ENCODE assay signal across 10 cellular contexts in genomic region chr22:21587803-21588611, GRCh38. TPM values are rescaled to one million over a fixed set of nuclear protein-coding genes. Genes with fewer than 3 reads are reported as not detected.
DNase-seq lines count a peak whose midpoint lies in the region; ATAC-seq and TF ChIP-seq lines count a peak whose summit lies in the region.
"Had no signal": no experiment of that assay in that cellular context is flagged by ENCODE, and none has a peak within 500 bp of the region (broad histone marks: within the 10 kb centered on the region; RNA-seq: fewer than 3 reads in every experiment).

No MANE protein-coding gene starts in this region.

- intact Hi-C loops in sciatic nerve (cut with DNase I): no loop called here
- intact Hi-C loops in colonic mucosa (cut with DNase I): no loop called here

- ATAC-seq in GM21529 (IDR thresholded peaks at IDR 0.05; ENCODE audit: unreplicated experiment) (peak; percentile 85), sciatic nerve (peak; percentile 57)

- no peak overlapping the region for H3K9ac ChIP-seq in colonic mucosa (ENCODE audit: low read depth in 2 of 2, low read length in 2 of 2)

- H3K36me3 ChIP-seq in GM06990 (ENCODE audit: control insufficient read depth, insufficient read depth, low read length) (peaks cover 3% of the 10 kb centered on the region), colonic mucosa (no peaks in the 10 kb centered on the region)

- H3K27me3 ChIP-seq in GM06990 (replicated peaks; ENCODE audit: control insufficient read depth, insufficient read depth, low read length): no peaks in the 10 kb centered on the region
- H3K27me3 ChIP-seq in colonic mucosa: no peaks in the 10 kb centered on the region
- H3K27me3 ChIP-seq: upper lobe of left lung had no signal

- H3K4me3 ChIP-seq in GM06990 (replicated peaks; ENCODE audit: low read depth, low read length): no peak overlapping the region
- H3K4me3 ChIP-seq in colonic mucosa: no peak overlapping the region
- H3K4me3 ChIP-seq: upper lobe of left lung had no signal

- H3K27ac ChIP-seq in colonic mucosa: no peak overlapping the region
- H3K27ac ChIP-seq: upper lobe of left lung had no signal

- TF ChIP-seq CTCF in GM06990 (IDR thresholded peaks at IDR 0.05; ENCODE audit: insufficient read depth, low read length, poor library complexity, severe bottlenecking) (no peak), colonic mucosa (IDR thresholded peaks at IDR 0.05) (no peak)

- H3K4me1 ChIP-seq in colonic mucosa: no peaks in the 10 kb centered on the region

- no peaks in the 10 kb centered on the region for H3K9me3 ChIP-seq in colonic mucosa
- H3K9me3 ChIP-seq: upper lobe of left lung had no signal

- DNase-seq in GM06990 (ENCODE audit: extremely low read depth, insufficient read length): peak; percentile 40
- peak; percentile 65 for DNase-seq in LHCN-M2 (ENCODE audit: low read depth)
- peak in 40 of 58 donors; percentile 4 to 83 (median 37) for DNase-seq in anterior cingulate cortex (lab: John Stamatoyannopoulos, UW)
- no peak for DNase-seq in sciatic nerve (ENCODE audit: low spot score)
- DNase-seq in colonic mucosa: no peak
- no peak for DNase-seq in NCI-H345 (lab: John Stamatoyannopoulos, UW)
- DNase-seq in NCI-H748 treated with DMSO at 0.1 percent for 48 hours (lab: John Stamatoyannopoulos, UW): no peak
- DNase-seq: upper lobe of left lung had no signal

RNA-seq across cellular contexts. Expression of gene UBE2L3, which starts 20.5 kb away (rescaled TPM):
- total RNA-seq in LHCN-M2 (2014; rRNA removed) (80.3 and 83.1 TPM in 2 replicates), sciatic nerve (40.8 TPM), colonic mucosa (10 to 100 TPM; 56.8 to 78.7 TPM)
- polyA plus RNA-seq in LHCN-M2 (2012): 89.0 TPM

RNA-seq across cellular contexts. Expression of gene RIMBP3C, which starts 36.7 kb away (rescaled TPM):
- total RNA-seq in LHCN-M2 (2014; rRNA removed) (1.4 and 1.8 TPM in 2 replicates), sciatic nerve (0.36 TPM), colonic mucosa (under 1 TPM in 1 of 2 donors, not detected in 1; 0.07 TPM)
- 0.27 TPM for polyA plus RNA-seq in LHCN-M2 (2012)

RNA-seq across cellular contexts. Expression of gene YDJC, which starts 41.8 kb away (rescaled TPM):
- total RNA-seq in LHCN-M2 (2014; rRNA removed): 39.6 and 49.2 TPM in 2 replicates
- polyA plus RNA-seq in LHCN-M2 (2012): 15.4 TPM
- 7.0 TPM for total RNA-seq in sciatic nerve
- 10 to 100 TPM; 21.1 to 35.4 TPM for total RNA-seq in colonic mucosa

RNA-seq across cellular contexts. Expression of gene CCDC116, which starts 44.6 kb away (rescaled TPM):
- 0.06 and 0.26 TPM in 2 replicates for total RNA-seq in LHCN-M2 (2014; rRNA removed)
- 0.07 TPM for polyA plus RNA-seq in LHCN-M2 (2012)
- 0.89 TPM for total RNA-seq in sciatic nerve
- total RNA-seq in colonic mucosa: under 1 TPM in 1 of 2 donors, not detected in 1; 0.59 TPM
- total RNA-seq: frontal cortex had no signal

RNA-seq across cellular contexts. Expression of gene SDF2L1, which starts 54.1 kb away (rescaled TPM):
- 40.5 and 49.7 TPM in 2 replicates for total RNA-seq in LHCN-M2 (2014; rRNA removed)
- 61.1 TPM for polyA plus RNA-seq in LHCN-M2 (2012)
- 21.8 TPM for total RNA-seq in sciatic nerve
- total RNA-seq in colonic mucosa: 100 to 1,000 TPM in 1 of 2 donors, 10 to 100 TPM in 1; 48.8 to 177 TPM

Comparison
In these comparisons a context has a peak if more than half of its experiments do, and no peak if none do; other contexts are left out.
1. DNase-seq: peak in GM06990 (single experiment), LHCN-M2 (single experiment) and anterior cingulate cortex (40 of 58); none in sciatic nerve (single experiment), colonic mucosa (single experiment), NCI-H345 (single experiment) and NCI-H748 treated with DMSO at 0.1 percent for 48 hours (single experiment).